In genomic region chr13:99658266-99658991, GRCh38 we compare ENCODE assay signal across 8 cellular contexts. TPM values are rescaled to one million over a fixed set of nuclear protein-coding genes. Genes with fewer than 3 reads are reported as not detected.
DNase-seq lines count a peak whose midpoint lies in the region; ATAC-seq and TF ChIP-seq lines count a peak whose summit lies in the region.

No MANE protein-coding gene starts in this region.

- no peaks in the 10 kb centered on the region for H3K9me3 ChIP-seq in CD4-positive, CD25-positive, alpha-beta regulatory T cell (ENCODE audit: control insufficient read depth in 2 of 2, low read length in 2 of 2)

- peak overlapping the region; percentile 89 for H3K4me3 ChIP-seq in CD4-positive, CD25-positive, alpha-beta regulatory T cell (ENCODE audit: low read depth, low read length)
- peak overlapping the region; percentile 26 for H3K4me3 ChIP-seq in kidney epithelial cell (ENCODE audit: low read depth, low read length)

- no peaks in the 10 kb centered on the region for H3K9me3 Mint-ChIP-seq in CD4-positive, CD25-positive, alpha-beta regulatory T cell

- peak overlapping the region; percentile 87 for H3K27ac ChIP-seq in CD4-positive, CD25-positive, alpha-beta regulatory T cell (ENCODE audit: insufficient read depth, low read length, poor library complexity, severe bottlenecking)

- peak overlapping the region; percentile 92 to 99 (median 97) for H3K27ac Mint-ChIP-seq in CD4-positive, CD25-positive, alpha-beta regulatory T cell

- ATAC-seq in CD4-positive, CD25-positive, alpha-beta regulatory T cell (ENCODE audit: low read depth in 2 of 2): peak; percentile 31 to 40
- ATAC-seq in GM21423 (IDR thresholded peaks at IDR 0.05; ENCODE audit: unreplicated experiment): peak; percentile 61

- peak; percentile 35 to 74 (median 59) for DNase-seq in CD4-positive, CD25-positive, alpha-beta regulatory T cell
- DNase-seq in NCI-H1092 (lab: John Stamatoyannopoulos, UW) (peak; percentile 85), cerebellum (ENCODE audit: low spot score) (peak; percentile 69), kidney epithelial cell (ENCODE audit: low read depth) (no peak), cortex of kidney (lab: John Stamatoyannopoulos, UW) (no peak)
- peak; percentile 18 to 44 (median 22) for DNase-seq in activated CD4-positive, CD25-positive, alpha-beta regulatory T cell (lab: John Stamatoyannopoulos, UW)
- peak in 2 of 3 donors; percentile 26 to 30 for DNase-seq in stimulated activated CD4-positive, alpha-beta T cell treated with anti-CD3 and anti-CD28 coated beads, Interleukin-12 subunit alpha, Interleukin-12 subunit beta, amount 100 ng/mL, for 48 hours (ENCODE audit: low read depth in 2 of 3, low spot score in 1 of 3)

- H3K4me1 ChIP-seq in CD4-positive, CD25-positive, alpha-beta regulatory T cell (ENCODE audit: control insufficient read depth, insufficient read depth, low read length, poor library complexity, severe bottlenecking): peaks cover 45% of the 10 kb centered on the region

- TF ChIP-seq CTCF in kidney epithelial cell (IDR thresholded peaks at IDR 0.05; ENCODE audit: insufficient read depth, low read length, poor library complexity, severe bottlenecking): peak; percentile 54

- H3K36me3 Mint-ChIP-seq in CD4-positive, CD25-positive, alpha-beta regulatory T cell: no peaks in the 10 kb centered on the region

- peak overlapping the region; percentile 75 to 94 (median 86) for H3K4me3 Mint-ChIP-seq in CD4-positive, CD25-positive, alpha-beta regulatory T cell

- no peaks in the 10 kb centered on the region for H3K36me3 ChIP-seq in CD4-positive, CD25-positive, alpha-beta regulatory T cell (ENCODE audit: control insufficient read depth, insufficient read depth, low read length)
- no peaks in the 10 kb centered on the region for H3K36me3 ChIP-seq in kidney epithelial cell (ENCODE audit: control insufficient read depth, insufficient read depth, low read length)

- H3K27me3 ChIP-seq in CD4-positive, CD25-positive, alpha-beta regulatory T cell (ENCODE audit: control insufficient read depth, insufficient read depth, low read length): no peaks in the 10 kb centered on the region
- H3K27me3 ChIP-seq in kidney epithelial cell (ENCODE audit: control insufficient read depth, insufficient read depth, low read length): peaks cover 8% of the 10 kb centered on the region

- H3K27me3 Mint-ChIP-seq in CD4-positive, CD25-positive, alpha-beta regulatory T cell: peaks cover 7% of the 10 kb centered on the region

- peaks cover 9 to 49% (median 33%) of the 10 kb centered on the region in 4 donors for H3K4me1 Mint-ChIP-seq in CD4-positive, CD25-positive, alpha-beta regulatory T cell

RNA-seq across cellular contexts. Expression of gene CLYBL, which starts 51.9 kb away (rescaled TPM):
- total RNA-seq in CD4-positive, CD25-positive, alpha-beta regulatory T cell: 12.0 TPM
- 10 to 100 TPM; 15.3 to 17.7 (median 16.6) TPM for polyA plus RNA-seq in CD4-positive, CD25-positive, alpha-beta regulatory T cell
- total RNA-seq in cerebellum: 6.3 TPM
- 5.9 and 6.8 TPM in 2 replicates for total RNA-seq in kidney epithelial cell

Comparison
In these comparisons a context has a peak if more than half of its experiments do, and no peak if none do; other contexts are left out.
1. DNase-seq: peak in CD4-positive, CD25-positive, alpha-beta regulatory T cell (3 of 3), NCI-H1092 (single experiment), activated CD4-positive, CD25-positive, alpha-beta regulatory T cell (4 of 4), cerebellum (single experiment) and stimulated activated CD4-positive, alpha-beta T cell treated with anti-CD3 and anti-CD28 coated beads, Interleukin-12 subunit alpha, Interleukin-12 subunit beta, amount 100 ng/mL, for 48 hours (2 of 3); none in kidney epithelial cell (single experiment) and cortex of kidney (single experiment).